Comparison of ENCODE assay signal across 8 cellular contexts in genomic region chr7:35424869-35425495, GRCh38.
DNase-seq lines count a peak whose midpoint lies in the region; ATAC-seq and TF ChIP-seq lines count a peak whose summit lies in the region.

No MANE protein-coding gene starts in this region.

- H3K4me3 ChIP-seq in naive thymus-derived CD4-positive, alpha-beta T cell (ENCODE audit: low read length), result no peak overlapping the region
- no peak overlapping the region for H3K4me3 ChIP-seq in tibial artery

- H3K4me1 Mint-ChIP-seq in activated CD4-positive, alpha-beta memory T cell treated with anti-CD3 and anti-CD28 coated beads, Interleukin-2, amount 10 ng/mL, durations not matched to agents 7 days and 5 days, result no peaks in the 10 kb centered on the region
- H3K4me1 Mint-ChIP-seq in naive thymus-derived CD4-positive, alpha-beta T cell, result peaks cover 0 to 7% (median 0%) of the 10 kb centered on the region in 7 donors

- POLR2A ChIA-PET in activated CD4-positive, alpha-beta memory T cell treated with anti-CD3 and anti-CD28 coated beads, Interleukin-2, amount 10 ng/mL, durations not matched to agents 7 days and 5 days (lab: Charles Lee), result no interaction called here
- POLR2A ChIA-PET in naive thymus-derived CD4-positive, alpha-beta T cell (lab: Charles Lee), result no interaction called here

- no peaks in the 10 kb centered on the region for H3K4me1 ChIP-seq in naive thymus-derived CD4-positive, alpha-beta T cell (ENCODE audit: control insufficient read depth in 2 of 2, insufficient read depth in 2 of 2, low read length in 2 of 2)
- no peaks in the 10 kb centered on the region for H3K4me1 ChIP-seq in tibial artery

- no peaks in the 10 kb centered on the region for H3K9me3 ChIP-seq in naive thymus-derived CD4-positive, alpha-beta T cell (ENCODE audit: control insufficient read depth in 2 of 3, low read length in 3 of 3)
- peaks cover 0 to 7% (median 0%) of the 10 kb centered on the region in 3 donors for H3K9me3 ChIP-seq in tibial artery

- TF ChIP-seq CTCF in tibial artery (IDR thresholded peaks at IDR 0.05), result peak; percentile 36 to 39

- H3K27ac ChIP-seq in naive thymus-derived CD4-positive, alpha-beta T cell (ENCODE audit: low read depth, low read length), result no peak overlapping the region
- H3K27ac ChIP-seq in tibial artery, result no peak overlapping the region

- CTCF ChIA-PET in activated CD4-positive, alpha-beta memory T cell treated with anti-CD3 and anti-CD28 coated beads, Interleukin-2, amount 10 ng/mL, durations not matched to agents 7 days and 5 days (lab: Charles Lee), result interaction anchor here (0.6 to 3.7 kb wide), 18 partner anchors 9 to 1537 kb away, joined by 3 to 19 read pairs (median 4); no protein-coding TSS in a partner anchor
- CTCF ChIA-PET in naive thymus-derived CD4-positive, alpha-beta T cell (lab: Charles Lee), result interaction anchor here (0.6 to 1.8 kb wide), 6 partner anchors 8 to 199 kb away, joined by 3 to 7 read pairs (median 4); no protein-coding TSS in a partner anchor

- intact Hi-C loops in naive thymus-derived CD4-positive, alpha-beta T cell (cut with micrococcal nuclease), result loop anchor here (1.0 to 10.0 kb wide), 6 partner anchors 95 to 550 kb away; partner anchors contain the start of gene DPY19L1 (in 1 of the 2)
- intact Hi-C loops in tibial artery (cut with DNase I; ENCODE audit: low total_unique reads), result no loop called here

- H3K27ac Mint-ChIP-seq in activated CD4-positive, alpha-beta memory T cell treated with anti-CD3 and anti-CD28 coated beads, Interleukin-2, amount 10 ng/mL, durations not matched to agents 7 days and 5 days, result no peak overlapping the region
- H3K27ac Mint-ChIP-seq in naive thymus-derived CD4-positive, alpha-beta T cell, result no peak overlapping the region

- no peaks in the 10 kb centered on the region for H3K36me3 ChIP-seq in naive thymus-derived CD4-positive, alpha-beta T cell (ENCODE audit: control insufficient read depth in 2 of 3, insufficient read depth in 3 of 3, low read length in 3 of 3)
- no peaks in the 10 kb centered on the region for H3K36me3 ChIP-seq in tibial artery

- H3K27me3 Mint-ChIP-seq in activated CD4-positive, alpha-beta memory T cell treated with anti-CD3 and anti-CD28 coated beads, Interleukin-2, amount 10 ng/mL, durations not matched to agents 7 days and 5 days, result peaks cover 26% of the 10 kb centered on the region
- peaks cover 0 to 35% (median 23%) of the 10 kb centered on the region in 5 donors for H3K27me3 Mint-ChIP-seq in naive thymus-derived CD4-positive, alpha-beta T cell

- H3K4me3 Mint-ChIP-seq in activated CD4-positive, alpha-beta memory T cell treated with anti-CD3 and anti-CD28 coated beads, Interleukin-2, amount 10 ng/mL, durations not matched to agents 7 days and 5 days, result no peak overlapping the region
- no peak overlapping the region for H3K4me3 Mint-ChIP-seq in naive thymus-derived CD4-positive, alpha-beta T cell

- peak; percentile 89 for ATAC-seq in HG02981 (IDR thresholded peaks at IDR 0.05; ENCODE audit: unreplicated experiment)
- ATAC-seq in naive thymus-derived CD4-positive, alpha-beta T cell, result peak; percentile 85

- H3K27me3 ChIP-seq in naive thymus-derived CD4-positive, alpha-beta T cell (ENCODE audit: control insufficient read depth in 2 of 2, insufficient read depth in 2 of 2, low read length in 2 of 2), result no peaks in the 10 kb centered on the region
- H3K27me3 ChIP-seq in tibial artery, result no peaks in the 10 kb centered on the region

- peak; percentile 35 for DNase-seq in NCI-H748 (lab: John Stamatoyannopoulos, UW; ENCODE audit: unreplicated experiment)
- DNase-seq in NCI-H748 treated with DMSO at 0.1 percent for 48 hours (lab: John Stamatoyannopoulos, UW), result no peak
- peak; percentile 1 for DNase-seq in NCI-H510A (lab: John Stamatoyannopoulos, UW)
- DNase-seq in activated CD4-positive, alpha-beta memory T cell treated with anti-CD3 and anti-CD28 coated beads, Interleukin-2, amount 10 ng/mL, durations not matched to agents 7 days and 5 days, result peak; percentile 60
- peak; percentile 46 for DNase-seq in epidermal melanocyte (ENCODE audit: insufficient read length, low spot score)
- peak in 8 of 9 donors; percentile 17 to 51 (median 42) for DNase-seq in naive thymus-derived CD4-positive, alpha-beta T cell
- peak in 1 of 2 donors; percentile 38 for DNase-seq in tibial artery

- H3K9me3 Mint-ChIP-seq in activated CD4-positive, alpha-beta memory T cell treated with anti-CD3 and anti-CD28 coated beads, Interleukin-2, amount 10 ng/mL, durations not matched to agents 7 days and 5 days, result no peaks in the 10 kb centered on the region
- H3K9me3 Mint-ChIP-seq in naive thymus-derived CD4-positive, alpha-beta T cell, result peaks cover 0 to 11% (median 0%) of the 10 kb centered on the region in 11 donors

- H3K36me3 Mint-ChIP-seq in activated CD4-positive, alpha-beta memory T cell treated with anti-CD3 and anti-CD28 coated beads, Interleukin-2, amount 10 ng/mL, durations not matched to agents 7 days and 5 days (ENCODE audit: low read depth), result no peaks in the 10 kb centered on the region
- peaks cover 0 to 5% (median 0%) of the 10 kb centered on the region in 5 donors for H3K36me3 Mint-ChIP-seq in naive thymus-derived CD4-positive, alpha-beta T cell
